18 cellular contexts compared by ENCODE assay signal in genomic region chr17:7714721-7715594, GRCh38. TPM values are rescaled to one million over a fixed set of nuclear protein-coding genes. Genes with fewer than 3 reads are reported as not detected.
"Had no signal": no experiment of that assay in that cellular context is flagged by ENCODE, and none has a peak within 500 bp of the region (broad histone marks: within the 10 kb centered on the region; RNA-seq: fewer than 3 reads in every experiment).

No MANE protein-coding gene starts in this region.

- H3K4me3 ChIP-seq: breast epithelium, esophagus muscularis mucosa, prostate gland, skin epidermis, tibial artery had no signal

- H3K36me3 ChIP-seq: breast epithelium, esophagus muscularis mucosa, prostate gland, tibial artery, WERI-Rb-1 had no signal

- H3K27ac ChIP-seq: breast epithelium, esophagus muscularis mucosa, prostate gland, skin epidermis, tibial artery, WERI-Rb-1 had no signal

- H3K9me3 ChIP-seq: breast epithelium, esophagus muscularis mucosa, prostate gland, tibial artery had no signal

- DNase-seq: activated CD4-positive, alpha-beta T cell treated with anti-CD3 and anti-CD28 coated beads, Interleukin-2, amount 50 U/mL, for 4 hours; activated effector memory CD4-positive, alpha-beta T cell treated with anti-CD3 and anti-CD28 coated beads, Interleukin-2, amount 50 U/mL, for 16 hours; activated naive CD4-positive, alpha-beta T cell treated with anti-CD3 and anti-CD28 coated beads, Interleukin-2, amount 50 U/mL, for 16 hours; activated T-cell treated with anti-CD3 and anti-CD28 coated beads, Interleukin-2, amount 50 U/mL, for 72 hours; cortex of kidney; mesendoderm; naive thymus-derived CD4-positive, alpha-beta T cell; occipital lobe; right cardiac atrium; stimulated activated naive CD8-positive, alpha-beta T cell treated with anti-CD3 and anti-CD28 coated beads, Interleukin-15, Interleukin-2, amounts not matched to agents 100 U/mL and 50 U/mL, for 24 hours; substantia nigra; T-helper 2 cell; tibial artery; WERI-Rb-1 had no signal

- ATAC-seq: activated T-cell treated with anti-CD3 and anti-CD28 coated beads, Interleukin-2, amount 50 U/mL, for 72 hours; naive thymus-derived CD4-positive, alpha-beta T cell; right cardiac atrium; stimulated activated naive CD8-positive, alpha-beta T cell treated with anti-CD3 and anti-CD28 coated beads, Interleukin-15, Interleukin-2, amounts not matched to agents 100 U/mL and 50 U/mL, for 24 hours had no signal

- H3K4me1 ChIP-seq: prostate gland had no signal

- H3K9me3 Mint-ChIP-seq: activated T-cell treated with anti-CD3 and anti-CD28 coated beads, Interleukin-2, amount 50 U/mL, for 72 hours had no signal

- H3K27ac Mint-ChIP-seq: activated T-cell treated with anti-CD3 and anti-CD28 coated beads, Interleukin-2, amount 50 U/mL, for 72 hours had no signal

RNA-seq across cellular contexts. Expression of gene DNAH2, which starts 2.6 kb away (rescaled TPM):
- polyA plus RNA-seq: naive thymus-derived CD4-positive, alpha-beta T cell had no signal

RNA-seq across cellular contexts. Expression of gene EFNB3, which starts 10.0 kb away (rescaled TPM):
- total RNA-seq: activated T-cell treated with anti-CD3 and anti-CD28 coated beads, Interleukin-2, amount 50 U/mL, for 72 hours; naive thymus-derived CD4-positive, alpha-beta T cell had no signal
- polyA plus RNA-seq: naive thymus-derived CD4-positive, alpha-beta T cell had no signal
